ENCODE assay signal across 9 cellular contexts in genomic region chr11:35541621-35542375, GRCh38. TPM values are rescaled to one million over a fixed set of nuclear protein-coding genes. Genes with fewer than 3 reads are reported as not detected.
DNase-seq lines count a peak whose midpoint lies in the region; TF ChIP-seq lines count a peak whose summit lies in the region.
"Had no signal": no experiment of that assay in that cellular context is flagged by ENCODE, and none has a peak within 500 bp of the region (broad histone marks: within the 10 kb centered on the region; RNA-seq: fewer than 3 reads in every experiment).

No MANE protein-coding gene starts in this region.

- no peak overlapping the region for H3K4me3 ChIP-seq in epithelial cell of esophagus (ENCODE audit: low read length)
- H3K4me3 ChIP-seq in mesendoderm (ENCODE audit: low read length), result no peak overlapping the region
- no peak overlapping the region for H3K4me3 ChIP-seq in transverse colon

- H3K9ac ChIP-seq in mesendoderm (ENCODE audit: low read length), result no peak overlapping the region

- WGBS in mesendoderm (ENCODE audit: extremely low coverage, insufficient coverage, low lambda C conversion rate), result no CpG with 5 or more reads among the region's 4 CpGs
- WGBS in transverse colon (ENCODE audit: low coverage in 1 of 2), 2 donors, result 17 to 40% methylated on average over 3 to 4 of the region's 4 CpGs

- H2BK120ac ChIP-seq in mesendoderm (ENCODE audit: low read depth, low read length), result no peak overlapping the region

- no peak overlapping the region for H3K56ac ChIP-seq in mesendoderm (ENCODE audit: low read length)

- no peak overlapping the region for H3K18ac ChIP-seq in mesendoderm (ENCODE audit: low read length)

- no peak for TF ChIP-seq CTCF in epithelial cell of esophagus (IDR thresholded peaks at IDR 0.05; ENCODE audit: insufficient read depth, low read depth, low read length, missing control alignments)
- TF ChIP-seq CTCF in transverse colon (IDR thresholded peaks at IDR 0.05), result no peak

- H3K4ac ChIP-seq in mesendoderm (ENCODE audit: low read depth, low read length), result no peak overlapping the region

- no peak overlapping the region for H2BK5ac ChIP-seq in mesendoderm (ENCODE audit: low read length)

- no peak for TF ChIP-seq EP300 in transverse colon (IDR thresholded peaks at IDR 0.05; ENCODE audit: low read depth)

- H3K27ac ChIP-seq in mesendoderm (ENCODE audit: low read depth, low read length) (no peak overlapping the region), transverse colon (peak overlapping the region; percentile 30 to 69 (median 59))

- no peaks in the 10 kb centered on the region for H3K79me2 ChIP-seq in mesendoderm (ENCODE audit: control insufficient read depth, insufficient read depth, low read length)

- H3K4me1 ChIP-seq in mesendoderm (ENCODE audit: control insufficient read depth, low read depth, low read length) (no peaks in the 10 kb centered on the region), transverse colon (peaks cover 0 to 4% (median 0%) of the 10 kb centered on the region in 4 donors)

- H3K79me1 ChIP-seq in mesendoderm (ENCODE audit: low read length), result no peaks in the 10 kb centered on the region

- no peaks in the 10 kb centered on the region for H3K27me3 ChIP-seq in mesendoderm (ENCODE audit: insufficient read depth, low read length, poor library complexity)
- no peaks in the 10 kb centered on the region for H3K27me3 ChIP-seq in transverse colon

- intact Hi-C loops in transverse colon (cut with DNase I; ENCODE audit: low total_unique reads), result no loop called here

- TF ChIP-seq POLR2A in transverse colon (IDR thresholded peaks at IDR 0.05), result no peak

- H2BK15ac ChIP-seq in mesendoderm (replicated peaks; ENCODE audit: low read depth), result no peak overlapping the region

- no peak overlapping the region for H4K5ac ChIP-seq in mesendoderm (ENCODE audit: low read length)

- H3K4me2 ChIP-seq in mesendoderm (ENCODE audit: low read length), result no peak overlapping the region

- H2AK5ac ChIP-seq in mesendoderm (ENCODE audit: low read length), result no peak overlapping the region

- H3K9me3 ChIP-seq in transverse colon, result no peaks in the 10 kb centered on the region

- H4K8ac ChIP-seq in mesendoderm (ENCODE audit: low read depth, low read length), result no peak overlapping the region

- DNase-seq in NCI-H2196 (lab: John Stamatoyannopoulos, UW; ENCODE audit: unreplicated experiment) (peak; percentile 21), epithelial cell of esophagus (ENCODE audit: low read depth) (peak; percentile 48), mesendoderm (peak; percentile 26), transverse colon (peak; percentile 16), cerebellum (ENCODE audit: low spot score) (no peak), middle frontal gyrus (ENCODE audit: extremely low spot score, low spot score) (no peak), DMS79 treated with DMSO at 0.1 percent for 48 hours (lab: John Stamatoyannopoulos, UW) (no peak), NCI-H2029 treated with DMSO at 0.1 percent for 48 hours (lab: John Stamatoyannopoulos, UW) (no peak)
- DNase-seq: activated CD8-positive, alpha-beta memory T cell treated with anti-CD3 and anti-CD28 coated beads, Interleukin-2, amount 50 U/mL, for 4 hours had no signal

- H3K23ac ChIP-seq in mesendoderm (ENCODE audit: low read length), result no peak overlapping the region

- H3K36me3 ChIP-seq in mesendoderm (ENCODE audit: control insufficient read depth, insufficient read depth, low read length) (no peaks in the 10 kb centered on the region), transverse colon (no peaks in the 10 kb centered on the region)

- in situ Hi-C loops in transverse colon (cut with MboI; ENCODE audit: low pct_ligation_motif_present in 1 of 4, low pct_unique_long_range_greater_than_20kb in 1 of 4, low sequenced_read_pairs in 3 of 4), result no loop called here

RNA-seq across cellular contexts. Expression of gene PAMR1, which starts 16.4 kb away (rescaled TPM):
- polyA plus RNA-seq in mesendoderm (2013, experiment 1 of 2), result 0.46 TPM
- polyA plus RNA-seq in mesendoderm (2013, experiment 2 of 2), result 0.52 TPM
- total RNA-seq in transverse colon, result 10 to 100 TPM in 2 of 4 donors, 1 to 10 TPM in 2; 4.0 to 13.5 (median 10.4) TPM
- total RNA-seq in cerebellum, result 2.4 TPM

Comparison
In these comparisons a context has a peak if more than half of its experiments do, and no peak if none do; other contexts are left out.
1. DNase-seq: peak in NCI-H2196 (single experiment), epithelial cell of esophagus (single experiment), mesendoderm (single experiment) and transverse colon (single experiment); none in cerebellum (single experiment), middle frontal gyrus (single experiment), DMS79 treated with DMSO at 0.1 percent for 48 hours (single experiment) and NCI-H2029 treated with DMSO at 0.1 percent for 48 hours (single experiment).